8 cellular contexts compared by ENCODE assay signal in genomic region chr15:33309602-33310276, GRCh38. TPM values are rescaled to one million over a fixed set of nuclear protein-coding genes. Genes with fewer than 3 reads are reported as not detected.
DNase-seq lines count a peak whose midpoint lies in the region; ATAC-seq, FAIRE-seq and TF ChIP-seq lines count a peak whose summit lies in the region.

No MANE protein-coding gene starts in this region.

- H3K4me1 Mint-ChIP-seq in progenitor cell of endocrine pancreas (ENCODE audit: low read depth), result peaks cover 2% of the 10 kb centered on the region

- DNase-seq in GM18507 (ENCODE audit: extremely low spot score, insufficient read length, low read depth) (peak; percentile 17), NCI-H2227 treated with DMSO at 0.1 percent for 48 hours (lab: John Stamatoyannopoulos, UW) (peak; percentile 36), erythroblast (lab: John Stamatoyannopoulos, UW) (peak; percentile 72 to 76), progenitor cell of endocrine pancreas (ENCODE audit: low spot score, unreplicated experiment) (peak; percentile 11)
- DNase-seq in activated effector memory CD4-positive, alpha-beta T cell treated with Interleukin-2 at 50 U/mL for 16 hours, result no peak

- FAIRE-seq in GM18507 (lab: Jason Lieb, UNC), result peak; percentile 79

- no peaks in the 10 kb centered on the region for H3K36me3 Mint-ChIP-seq in progenitor cell of endocrine pancreas (ENCODE audit: insufficient read depth)

- peak overlapping the region; percentile 39 for H3K4me3 Mint-ChIP-seq in progenitor cell of endocrine pancreas (ENCODE audit: low read depth)

- ATAC-seq in HG03565 (IDR thresholded peaks at IDR 0.05; ENCODE audit: unreplicated experiment), result no peak
- no peak for ATAC-seq in GM19328 (IDR thresholded peaks at IDR 0.05; ENCODE audit: unreplicated experiment)
- no peak for ATAC-seq in GM21619 (IDR thresholded peaks at IDR 0.05; ENCODE audit: unreplicated experiment)

- H3K9me3 Mint-ChIP-seq in progenitor cell of endocrine pancreas (ENCODE audit: low read depth), result no peaks in the 10 kb centered on the region

- TF ChIP-seq POLR2A in erythroblast (IDR thresholded peaks at IDR 0.05; ENCODE audit: low read length), result no peak

- no peak overlapping the region for H3K27ac Mint-ChIP-seq in progenitor cell of endocrine pancreas

- peak; percentile 53 for TF ChIP-seq CTCF in progenitor cell of endocrine pancreas (IDR thresholded peaks at IDR 0.05; ENCODE audit: unreplicated experiment)

- peaks cover 71% of the 10 kb centered on the region for H3K27me3 Mint-ChIP-seq in progenitor cell of endocrine pancreas

RNA-seq across cellular contexts. Expression of gene RYR3, which starts 1.0 kb away (rescaled TPM):
- 0.07 and 0.22 TPM in 2 replicates for total RNA-seq in progenitor cell of endocrine pancreas
